7 cellular contexts compared by ENCODE assay signal in genomic region chr7:150189963-150190362, GRCh38.
A peak's percentile ranks its signal among the peaks of the same experiment; 100 is the strongest.
DNase-seq lines count a peak whose midpoint lies in the region; ATAC-seq lines count a peak whose summit lies in the region.

No MANE protein-coding gene starts in this region.

- H3K27ac ChIP-seq in epithelial cell of prostate, result peak overlapping the region; percentile 24

- DNase-seq in LHCN-M2 (ENCODE audit: low read depth), result peak; percentile 80
- peak; percentile 65 for DNase-seq in epithelial cell of prostate (ENCODE audit: low read depth, low spot score)

- ATAC-seq in GM18861 (IDR thresholded peaks at IDR 0.05; ENCODE audit: unreplicated experiment) (peak; percentile 82), GM19455 (IDR thresholded peaks at IDR 0.05; ENCODE audit: unreplicated experiment) (peak; percentile 91), GM21737 (IDR thresholded peaks at IDR 0.05; ENCODE audit: unreplicated experiment) (peak; percentile 89), HG02938 (IDR thresholded peaks at IDR 0.05; ENCODE audit: unreplicated experiment) (peak; percentile 89), HG03175 (IDR thresholded peaks at IDR 0.05; ENCODE audit: unreplicated experiment) (peak; percentile 86)

Comparison
In these comparisons a context has a peak if more than half of its experiments do, and no peak if none do; other contexts are left out.
1. Peak in every context shown above with its lines: DNase-seq, ATAC-seq and H3K27ac ChIP-seq.